In the genomic region with DNA sequence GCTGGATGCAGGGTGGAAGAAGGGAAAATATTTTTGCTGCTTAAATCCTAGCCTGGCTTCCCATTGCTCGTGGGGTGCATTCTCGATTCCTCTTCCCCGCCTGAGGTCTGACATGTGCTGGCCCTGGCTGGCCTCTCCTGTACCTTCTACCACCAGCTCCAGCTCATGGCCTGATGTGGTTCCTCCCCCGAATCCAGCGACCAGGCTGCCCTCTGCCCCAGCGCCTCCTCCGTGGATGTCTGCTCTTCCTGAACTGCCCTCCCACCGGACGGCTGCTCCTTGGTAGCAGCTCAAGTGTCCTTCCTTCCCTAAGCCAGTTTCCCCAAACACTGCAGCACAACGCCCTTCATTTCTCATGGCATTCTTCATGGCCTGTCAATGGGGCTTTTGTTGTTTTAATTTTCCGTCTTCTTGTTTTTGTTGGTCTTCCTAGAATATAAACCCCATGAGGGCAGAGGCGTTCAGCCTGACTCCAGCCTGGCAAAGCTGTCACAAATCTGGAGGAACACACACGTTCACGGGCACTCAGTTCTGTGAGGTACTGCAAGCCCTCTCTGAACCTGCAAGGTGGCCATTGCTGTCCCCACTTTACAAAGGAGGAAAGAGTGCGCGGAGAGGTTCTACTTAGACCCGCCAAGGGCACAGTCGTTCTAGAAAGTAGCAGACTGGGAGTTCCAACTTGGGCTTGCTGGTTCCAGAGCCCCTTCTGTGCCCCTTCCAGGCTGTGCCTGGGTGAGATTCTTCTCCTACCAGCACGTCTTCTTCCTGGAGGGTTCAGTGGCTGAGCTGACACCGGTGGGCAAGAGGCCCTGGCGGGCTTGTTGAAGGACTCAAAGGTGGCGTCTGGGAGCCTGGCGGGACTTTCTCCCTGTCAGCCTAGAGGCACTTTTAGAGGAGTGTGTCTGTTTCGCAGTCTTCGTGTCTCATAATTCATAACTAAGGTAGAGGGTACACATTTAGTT, we compare ENCODE assay signal across 8 cellular contexts. TPM values are rescaled to one million over a fixed set of nuclear protein-coding genes. Genes with fewer than 3 reads are reported as not detected.
DNase-seq lines count a peak whose midpoint lies in the region; ATAC-seq and TF ChIP-seq lines count a peak whose summit lies in the region.

No MANE protein-coding gene starts in this region.

- H3K27ac ChIP-seq in DOHH2 (ENCODE audit: low read depth, low read length) = no peak overlapping the region

- no peaks in the 10 kb centered on the region for H3K9me2 ChIP-seq in DOHH2 (replicated peaks; ENCODE audit: control insufficient read depth, low read length)

- H3K4me3 ChIP-seq in DOHH2 (ENCODE audit: low read length) = peak overlapping the region; percentile 53

- H3K4me2 ChIP-seq in DOHH2 (ENCODE audit: low read length) = peak overlapping the region; percentile 44; the same call in 1 of the 2 replicates

- H3K4me3 Mint-ChIP-seq in effector memory CD8-positive, alpha-beta T cell = peak overlapping the region; percentile 67 to 78
- peak overlapping the region; percentile 68 for H3K4me3 Mint-ChIP-seq in progenitor cell of endocrine pancreas (ENCODE audit: low read depth)

- no peaks in the 10 kb centered on the region for H3K36me3 ChIP-seq in DOHH2 (ENCODE audit: control insufficient read depth, low read length)

- no peaks in the 10 kb centered on the region for H3K9me3 Mint-ChIP-seq in effector memory CD8-positive, alpha-beta T cell
- H3K9me3 Mint-ChIP-seq in progenitor cell of endocrine pancreas (ENCODE audit: low read depth) = no peaks in the 10 kb centered on the region

- peaks cover 0 to 32% of the 10 kb centered on the region in 2 donors for H3K27me3 Mint-ChIP-seq in effector memory CD8-positive, alpha-beta T cell
- H3K27me3 Mint-ChIP-seq in progenitor cell of endocrine pancreas = no peaks in the 10 kb centered on the region

- H3K27me3 ChIP-seq in DOHH2 (ENCODE audit: control insufficient read depth, low read length) = peaks cover 3% of the 10 kb centered on the region; the same call in 1 of the 2 replicates

- H3K4me1 ChIP-seq in DOHH2 (ENCODE audit: control insufficient read depth, low read length) = peaks cover 18% of the 10 kb centered on the region

- H3K36me3 Mint-ChIP-seq in effector memory CD8-positive, alpha-beta T cell (ENCODE audit: insufficient read depth) = peaks cover 4% of the 10 kb centered on the region
- no peaks in the 10 kb centered on the region for H3K36me3 Mint-ChIP-seq in progenitor cell of endocrine pancreas (ENCODE audit: insufficient read depth)

- DNase-seq in OCI-M1 (lab: John Stamatoyannopoulos, UW) (peak; percentile 64), progenitor cell of endocrine pancreas (ENCODE audit: low spot score, unreplicated experiment) (no peak), DMS79 (lab: John Stamatoyannopoulos, UW) (no peak), NCI-H128 (lab: John Stamatoyannopoulos, UW; ENCODE audit: unreplicated experiment) (no peak), NCI-H2081 treated with DMSO at 0.1 percent for 48 hours (lab: John Stamatoyannopoulos, UW) (no peak)
- no peak for DNase-seq in effector memory CD8-positive, alpha-beta T cell

- peaks cover 5% of the 10 kb centered on the region for H3F3A ChIP-seq in DOHH2 (ENCODE audit: control insufficient read depth, insufficient read depth)

- H3K9me3 ChIP-seq in DOHH2 (ENCODE audit: control insufficient read depth, insufficient read depth, low read length) = no peaks in the 10 kb centered on the region

- peak overlapping the region in 1 of 2 donors; percentile 36 for H3K27ac Mint-ChIP-seq in effector memory CD8-positive, alpha-beta T cell
- H3K27ac Mint-ChIP-seq in progenitor cell of endocrine pancreas = peak overlapping the region; percentile 65

- TF ChIP-seq CTCF in DOHH2 (IDR thresholded peaks at IDR 0.05; ENCODE audit: low read depth, low read length, poor library complexity, severe bottlenecking) (no peak), progenitor cell of endocrine pancreas (IDR thresholded peaks at IDR 0.05; ENCODE audit: unreplicated experiment) (no peak)

- peaks cover 32% of the 10 kb centered on the region for H3K79me2 ChIP-seq in DOHH2 (ENCODE audit: control insufficient read depth, low read length)

- no peaks in the 10 kb centered on the region for H4K20me1 ChIP-seq in DOHH2 (ENCODE audit: control insufficient read depth, insufficient read depth, low read depth, low read length)

- H3K4me1 Mint-ChIP-seq in effector memory CD8-positive, alpha-beta T cell (ENCODE audit: low read depth in 2 of 2) = peaks cover 13% of the 10 kb centered on the region in 2 donors
- peaks cover 29% of the 10 kb centered on the region for H3K4me1 Mint-ChIP-seq in progenitor cell of endocrine pancreas (ENCODE audit: low read depth)

- ATAC-seq in effector memory CD8-positive, alpha-beta T cell (replicated peaks) = no peak
- no peak for ATAC-seq in GM18498 (IDR thresholded peaks at IDR 0.05; ENCODE audit: unreplicated experiment)

RNA-seq across cellular contexts. Expression of gene LRP5, which starts 1.0 kb away (rescaled TPM):
- total RNA-seq in progenitor cell of endocrine pancreas = 114 and 115 TPM in 2 replicates

RNA-seq across cellular contexts. Expression of gene C11orf24, which starts 39.7 kb away (rescaled TPM):
- 35.1 and 35.3 TPM in 2 replicates for total RNA-seq in progenitor cell of endocrine pancreas
